In the genomic region with DNA sequence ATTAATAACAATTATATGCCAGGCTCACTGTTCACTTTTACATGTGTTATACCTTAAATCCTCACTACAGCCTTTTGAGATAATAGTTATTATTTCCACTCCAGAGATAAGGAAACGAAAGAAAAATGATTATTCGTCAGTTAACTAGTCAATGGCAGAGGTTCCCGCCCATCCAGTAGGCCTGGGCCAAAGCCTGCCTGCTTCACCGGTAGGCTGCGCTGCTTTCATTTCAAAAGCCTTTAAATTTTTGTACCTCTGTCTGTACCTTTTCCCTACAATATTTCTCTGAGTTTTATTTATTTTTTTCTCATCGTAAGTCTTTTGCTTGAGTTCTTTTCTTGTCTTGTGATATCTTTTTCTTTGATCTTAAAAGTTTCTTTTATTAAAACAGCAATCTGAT, we compare ENCODE assay signal across 31 cellular contexts. TPM values are rescaled to one million over a fixed set of nuclear protein-coding genes. Genes with fewer than 3 reads are reported as not detected.
"Had no signal": no experiment of that assay in that cellular context is flagged by ENCODE, and none has a peak within 500 bp of the region (broad histone marks: within the 10 kb centered on the region; RNA-seq: fewer than 3 reads in every experiment).

No MANE protein-coding gene starts in this region.

- H3K9me3 ChIP-seq: esophagus squamous epithelium, heart right ventricle, lower lobe of right lung, right lobe of liver, suprapubic skin, transverse colon, upper lobe of right lung, uterus had no signal

- H3K79me2 ChIP-seq: parathyroid adenoma had no signal

- H3K36me3 Mint-ChIP-seq: immature natural killer cell, natural killer cell had no signal

- H3K4me2 ChIP-seq: smooth muscle cell had no signal

- H3K9me3 Mint-ChIP-seq: immature natural killer cell; natural killer cell; stimulated activated naive CD8-positive, alpha-beta T cell treated with anti-CD3 and anti-CD28 coated beads, Interleukin-15, amount 100 ng/mL, for 72 hours had no signal

- H3K4me1 ChIP-seq: parathyroid adenoma, right lobe of liver, suprapubic skin, uterus had no signal

- H3K4me3 Mint-ChIP-seq: immature natural killer cell; natural killer cell; stimulated activated naive CD8-positive, alpha-beta T cell treated with anti-CD3 and anti-CD28 coated beads, Interleukin-15, amount 100 ng/mL, for 72 hours had no signal

- H3K27me3 Mint-ChIP-seq: progenitor cell of endocrine pancreas; stimulated activated naive CD8-positive, alpha-beta T cell treated with anti-CD3 and anti-CD28 coated beads, Interleukin-15, amount 100 ng/mL, for 72 hours had no signal

- H3K4me3 ChIP-seq: coronary artery, esophagus squamous epithelium, heart right ventricle, lower lobe of right lung, right lobe of liver, smooth muscle cell, suprapubic skin, transverse colon, upper lobe of right lung, uterus had no signal

- H3K27ac Mint-ChIP-seq: progenitor cell of endocrine pancreas; stimulated activated naive CD8-positive, alpha-beta T cell treated with anti-CD3 and anti-CD28 coated beads, Interleukin-15, amount 100 ng/mL, for 72 hours had no signal

- FAIRE-seq: endometrium had no signal

- ATAC-seq: heart right ventricle; left ventricle myocardium superior; lower lobe of right lung; natural killer cell; right lobe of liver; stimulated activated naive CD8-positive, alpha-beta T cell treated with anti-CD3 and anti-CD28 coated beads, Interleukin-15, amount 100 ng/mL, for 72 hours; upper lobe of right lung had no signal

- DNase-seq: dermis blood vessel endothelial cell; effector memory CD4-positive, alpha-beta T cell; erythroblast; esophagus squamous epithelium; foreskin melanocyte; glutamatergic neuron; heart right ventricle; hippocampal formation; immature natural killer cell; islet precursor cell; kidney glomerular epithelial cell; left ventricle myocardium superior; lower lobe of right lung; natural killer cell; right lobe of liver; stimulated activated CD4-positive, alpha-beta T cell treated with anti-CD3 and anti-CD28 coated beads, Interleukin-12 subunit alpha, Interleukin-12 subunit beta, amount 100 ng/mL, for 4 hours; stimulated activated CD4-positive, alpha-beta T cell treated with anti-CD3 and anti-CD28 coated beads, Interleukin-1b, Interleukin-23, amount 100 ng/mL, for 48 hours; stimulated activated CD4-positive, alpha-beta T cell treated with anti-CD3 and anti-CD28 coated beads, Interleukin-4, amount 100 ng/mL, for 1 hour; stimulated activated CD8-positive, alpha-beta memory T cell treated with anti-CD3 and anti-CD28 coated beads, Interleukin-4, amount 100 ng/mL, for 48 hours; stimulated activated naive CD4-positive, alpha-beta T cell; stimulated activated naive CD8-positive, alpha-beta T cell treated with anti-CD3 and anti-CD28 coated beads, Interleukin-15, amount 100 ng/mL, for 72 hours; transverse colon; upper lobe of right lung; uterus had no signal

- H3K27me3 ChIP-seq: esophagus squamous epithelium, heart right ventricle, right lobe of liver, suprapubic skin, transverse colon, upper lobe of right lung, uterus had no signal

- H3K36me3 ChIP-seq: esophagus squamous epithelium, heart right ventricle, lower lobe of right lung, right lobe of liver, suprapubic skin, transverse colon, upper lobe of right lung, uterus had no signal

- H3K9ac ChIP-seq: parathyroid adenoma had no signal

- H3K27ac ChIP-seq: coronary artery, esophagus squamous epithelium, heart right ventricle, lower lobe of right lung, parathyroid adenoma, right lobe of liver, suprapubic skin, transverse colon, upper lobe of right lung, uterus had no signal

- H2AFZ ChIP-seq: parathyroid adenoma had no signal

- H3K4me1 Mint-ChIP-seq: immature natural killer cell; stimulated activated naive CD8-positive, alpha-beta T cell treated with anti-CD3 and anti-CD28 coated beads, Interleukin-15, amount 100 ng/mL, for 72 hours had no signal

RNA-seq across cellular contexts. Expression of gene GPR52, which starts 3.6 kb away (rescaled TPM):
- polyA plus RNA-seq: immature natural killer cell, neural cell, smooth muscle cell had no signal
